ENCODE assay signal across 13 cellular contexts in the genomic region with DNA sequence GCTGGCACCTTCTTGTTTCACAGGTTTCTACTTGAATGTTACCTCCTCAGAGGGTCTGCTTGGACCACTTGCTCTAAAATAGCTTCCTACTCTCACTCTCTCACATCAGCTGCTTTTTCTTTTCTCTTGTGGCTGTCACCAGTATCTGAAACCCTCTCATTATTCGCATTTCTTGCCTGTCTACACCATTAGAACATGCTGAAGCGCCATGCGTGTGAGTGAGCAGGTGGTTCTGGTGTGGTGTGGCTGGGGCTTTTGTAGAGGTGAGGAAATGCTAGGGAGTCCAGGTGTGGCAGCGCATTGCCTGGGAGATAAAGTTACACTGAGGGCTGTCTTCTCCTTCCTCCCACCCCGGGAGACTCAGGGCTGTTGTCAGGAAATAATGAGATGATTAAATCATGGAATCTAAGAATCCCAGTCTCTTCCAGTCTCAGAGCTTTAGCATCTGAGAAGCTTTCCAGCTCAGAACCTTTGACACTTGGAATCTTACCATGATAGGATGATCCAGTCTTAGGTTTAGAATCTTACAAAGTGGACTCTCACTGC.
A peak's percentile ranks its signal among the peaks of the same experiment; 100 is the strongest.
DNase-seq lines count a peak whose midpoint lies in the region; ATAC-seq and TF ChIP-seq lines count a peak whose summit lies in the region.
"Had no signal": no experiment of that assay in that cellular context is flagged by ENCODE, and none has a peak within 500 bp of the region (broad histone marks: within the 10 kb centered on the region; RNA-seq: fewer than 3 reads in every experiment).

No MANE protein-coding gene starts in this region.

- peaks cover 11% of the 10 kb centered on the region for H3K36me3 Mint-ChIP-seq in nephron (ENCODE audit: low read depth)

- H3K4me1 Mint-ChIP-seq in nephron: peaks cover 63% of the 10 kb centered on the region

- H3K9me3 Mint-ChIP-seq in nephron: no peaks in the 10 kb centered on the region

- peak overlapping the region; percentile 14 to 100 (median 81) for H3K27ac Mint-ChIP-seq in nephron

- H3K27me3 Mint-ChIP-seq in nephron (ENCODE audit: low read depth): no peaks in the 10 kb centered on the region

- DNase-seq in NCI-H2029 (lab: John Stamatoyannopoulos, UW): peak; percentile 10
- DNase-seq in NCI-H2029 treated with DMSO at 0.1 percent for 48 hours (lab: John Stamatoyannopoulos, UW): no peak
- peak; percentile 38 for DNase-seq in DMS153 treated with DMSO at 0.1 percent for 48 hours (lab: John Stamatoyannopoulos, UW; ENCODE audit: unreplicated experiment)
- peak; percentile 34 for DNase-seq in NCI-H774 (lab: John Stamatoyannopoulos, UW)
- DNase-seq in iPS-NIHi11 (ENCODE audit: low spot score): no peak
- no peak for DNase-seq in cerebellar nuclear complex (lab: John Stamatoyannopoulos, UW)
- DNase-seq: colonic mucosa; erythroblast; NCI-H1092 treated with DMSO at 0.1 percent for 48 hours; stimulated activated naive CD4-positive, alpha-beta T cell had no signal

- peak overlapping the region; percentile 69 to 100 (median 80) for H3K4me3 Mint-ChIP-seq in nephron

- no peak for TF ChIP-seq CTCF in nephron (IDR thresholded peaks at IDR 0.05; ENCODE audit: unreplicated experiment in 3 of 3)

- no peak for ATAC-seq in HG03175 (IDR thresholded peaks at IDR 0.05; ENCODE audit: unreplicated experiment)
- ATAC-seq: left lobe of liver had no signal

Comparison
In these comparisons a context has a peak if more than half of its experiments do, and no peak if none do; other contexts are left out.
1. DNase-seq: peak in NCI-H2029 (single experiment), DMS153 treated with DMSO at 0.1 percent for 48 hours (single experiment) and NCI-H774 (single experiment); none in NCI-H2029 treated with DMSO at 0.1 percent for 48 hours (single experiment), iPS-NIHi11 (single experiment) and cerebellar nuclear complex (0 of 2).